Comparison of ENCODE assay signal across 1 cellular context in the genomic region with DNA sequence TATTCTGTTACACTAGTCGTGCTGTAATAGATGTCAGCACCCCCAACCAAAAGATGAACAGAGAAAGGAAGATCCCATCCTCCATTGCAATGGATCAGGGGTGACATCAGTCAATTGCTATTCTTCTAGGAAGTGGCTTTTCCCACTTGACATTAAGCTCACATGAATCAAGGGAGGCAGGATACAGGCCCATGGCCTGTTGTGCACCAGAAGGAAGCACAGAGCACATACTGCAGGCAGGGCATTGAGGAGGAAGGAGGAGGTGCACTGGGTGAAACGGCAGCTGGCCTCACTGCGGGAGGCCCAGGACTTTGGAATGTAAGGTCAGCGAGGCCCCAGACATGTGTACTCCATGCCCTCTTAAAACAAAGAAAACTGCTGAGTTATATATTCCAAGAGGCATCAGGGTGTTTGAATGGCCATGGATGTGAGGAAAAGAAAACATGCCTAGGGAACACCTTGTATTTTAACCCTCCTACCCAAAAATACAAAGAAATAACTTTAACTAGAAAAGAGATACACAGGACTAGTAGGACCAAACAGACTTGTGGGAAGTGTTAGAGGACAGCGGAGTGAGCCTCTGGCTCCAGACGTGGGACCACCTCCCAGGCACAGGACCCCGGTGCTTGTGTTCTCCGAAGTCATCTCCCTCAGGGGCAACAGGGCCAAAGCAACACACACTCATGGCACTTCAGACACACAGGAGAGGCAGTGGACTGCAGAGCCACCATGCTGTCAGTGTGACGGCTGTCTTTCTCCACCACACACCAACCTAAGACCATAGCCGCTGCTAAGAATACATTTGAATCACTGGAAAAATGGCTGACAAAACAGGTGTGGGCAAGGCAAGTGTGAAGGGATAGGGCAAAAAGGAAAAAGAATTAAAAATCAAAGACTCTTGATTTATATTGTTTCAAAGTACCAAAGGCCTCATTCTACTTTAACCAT.
TF ChIP-seq lines count a peak whose summit lies in the region.

No MANE protein-coding gene starts in this region.

TF ChIP-seq in HepG2, 621 proteins besides CTCF, POLR2A, EP300 and RAD21 (continued from another document and continues in another):
- TF ChIP-seq, protein P1, sequence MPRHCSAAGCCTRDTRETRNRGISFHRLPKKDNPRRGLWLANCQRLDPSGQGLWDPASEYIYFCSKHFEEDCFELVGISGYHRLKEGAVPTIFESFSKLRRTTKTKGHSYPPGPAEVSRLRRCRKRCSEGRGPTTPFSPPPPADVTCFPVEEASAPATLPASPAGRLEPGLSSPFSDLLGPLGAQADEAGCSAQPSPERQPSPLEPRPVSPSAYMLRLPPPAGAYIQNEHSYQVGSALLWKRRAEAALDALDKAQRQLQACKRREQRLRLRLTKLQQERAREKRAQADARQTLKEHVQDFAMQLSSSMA (CRISPR knock-in tag; IDR thresholded peaks at IDR 0.05), result no peak
- peak; percentile 13; the same call in 1 of the 2 replicates for TF ChIP-seq ZNF629 (CRISPR knock-in tag; conservative IDR thresholded peaks at IDR 0.05)
- TF ChIP-seq ZNF337 (CRISPR knock-in tag; IDR thresholded peaks at IDR 0.05; ENCODE audit: borderline replicate concordance, low read depth), result no peak
- TF ChIP-seq ATF7-NPFF (CRISPR knock-in tag; IDR thresholded peaks at IDR 0.05; ENCODE audit: low read depth), result no peak; the same call in 1 of the 2 replicates
- no peak for TF ChIP-seq MTF2 (CRISPR knock-in tag; IDR thresholded peaks at IDR 0.05; ENCODE audit: borderline replicate concordance)
- no peak for TF ChIP-seq ZKSCAN1 (IDR thresholded peaks at IDR 0.05; ENCODE audit: low read length)
- no peak for TF ChIP-seq PAX8 (CRISPR knock-in tag; IDR thresholded peaks at IDR 0.05; ENCODE audit: borderline replicate concordance)
- TF ChIP-seq, protein P2, sequence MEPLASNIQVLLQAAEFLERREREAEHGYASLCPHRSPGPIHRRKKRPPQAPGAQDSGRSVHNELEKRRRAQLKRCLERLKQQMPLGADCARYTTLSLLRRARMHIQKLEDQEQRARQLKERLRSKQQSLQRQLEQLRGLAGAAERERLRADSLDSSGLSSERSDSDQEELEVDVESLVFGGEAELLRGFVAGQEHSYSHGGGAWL (CRISPR knock-in tag; IDR thresholded peaks at IDR 0.05), result no peak
- no peak for TF ChIP-seq IKZF4 (CRISPR knock-in tag; IDR thresholded peaks at IDR 0.05; ENCODE audit: borderline replicate concordance, low read depth, not compliant biosample characterization)
- TF ChIP-seq, protein P3, sequence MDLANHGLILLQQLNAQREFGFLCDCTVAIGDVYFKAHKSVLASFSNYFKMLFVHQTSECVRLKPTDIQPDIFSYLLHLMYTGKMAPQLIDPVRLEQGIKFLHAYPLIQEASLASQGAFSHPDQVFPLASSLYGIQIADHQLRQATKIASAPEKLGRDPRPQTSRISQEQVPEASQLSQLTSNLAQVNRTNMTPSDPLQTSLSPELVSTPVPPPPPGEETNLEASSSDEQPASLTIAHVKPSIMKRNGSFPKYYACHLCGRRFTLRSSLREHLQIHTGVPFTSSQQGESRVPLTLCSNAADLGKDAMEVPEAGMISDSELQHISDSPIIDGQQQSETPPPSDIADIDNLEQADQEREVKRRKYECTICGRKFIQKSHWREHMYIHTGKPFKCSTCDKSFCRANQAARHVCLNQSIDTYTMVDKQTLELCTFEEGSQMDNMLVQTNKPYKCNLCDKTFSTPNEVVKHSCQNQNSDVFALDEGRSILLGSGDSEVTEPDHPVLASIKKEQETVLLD (CRISPR knock-in tag; IDR thresholded peaks at IDR 0.05; ENCODE audit: low read depth), result no peak
- no peak for TF ChIP-seq ZNF496 (CRISPR knock-in tag; IDR thresholded peaks at IDR 0.05; ENCODE audit: insufficient replicate concordance)
- TF ChIP-seq ZNF326 (CRISPR knock-in tag; IDR thresholded peaks at IDR 0.05; ENCODE audit: borderline replicate concordance), result no peak
- no peak for TF ChIP-seq ZFYVE20 (CRISPR knock-in tag; IDR thresholded peaks at IDR 0.05; ENCODE audit: borderline replicate concordance, low read depth)
- TF ChIP-seq ZNF841 (CRISPR knock-in tag; IDR thresholded peaks at IDR 0.05; ENCODE audit: borderline replicate concordance), result no peak
- TF ChIP-seq ZIK1 (CRISPR knock-in tag; IDR thresholded peaks at IDR 0.05; ENCODE audit: borderline replicate concordance, low read depth), result no peak
- TF ChIP-seq ZNF746 (CRISPR knock-in tag; IDR thresholded peaks at IDR 0.05), result no peak
- no peak for TF ChIP-seq TBP (CRISPR knock-in tag; IDR thresholded peaks at IDR 0.05)
- no peak for TF ChIP-seq ZFAT (CRISPR knock-in tag; conservative IDR thresholded peaks at IDR 0.05)
- TF ChIP-seq, protein P4, sequence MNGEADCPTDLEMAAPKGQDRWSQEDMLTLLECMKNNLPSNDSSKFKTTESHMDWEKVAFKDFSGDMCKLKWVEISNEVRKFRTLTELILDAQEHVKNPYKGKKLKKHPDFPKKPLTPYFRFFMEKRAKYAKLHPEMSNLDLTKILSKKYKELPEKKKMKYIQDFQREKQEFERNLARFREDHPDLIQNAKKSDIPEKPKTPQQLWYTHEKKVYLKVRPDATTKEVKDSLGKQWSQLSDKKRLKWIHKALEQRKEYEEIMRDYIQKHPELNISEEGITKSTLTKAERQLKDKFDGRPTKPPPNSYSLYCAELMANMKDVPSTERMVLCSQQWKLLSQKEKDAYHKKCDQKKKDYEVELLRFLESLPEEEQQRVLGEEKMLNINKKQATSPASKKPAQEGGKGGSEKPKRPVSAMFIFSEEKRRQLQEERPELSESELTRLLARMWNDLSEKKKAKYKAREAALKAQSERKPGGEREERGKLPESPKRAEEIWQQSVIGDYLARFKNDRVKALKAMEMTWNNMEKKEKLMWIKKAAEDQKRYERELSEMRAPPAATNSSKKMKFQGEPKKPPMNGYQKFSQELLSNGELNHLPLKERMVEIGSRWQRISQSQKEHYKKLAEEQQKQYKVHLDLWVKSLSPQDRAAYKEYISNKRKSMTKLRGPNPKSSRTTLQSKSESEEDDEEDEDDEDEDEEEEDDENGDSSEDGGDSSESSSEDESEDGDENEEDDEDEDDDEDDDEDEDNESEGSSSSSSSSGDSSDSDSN (CRISPR knock-in tag; IDR thresholded peaks at IDR 0.05), result no peak
- TF ChIP-seq, protein P5, sequence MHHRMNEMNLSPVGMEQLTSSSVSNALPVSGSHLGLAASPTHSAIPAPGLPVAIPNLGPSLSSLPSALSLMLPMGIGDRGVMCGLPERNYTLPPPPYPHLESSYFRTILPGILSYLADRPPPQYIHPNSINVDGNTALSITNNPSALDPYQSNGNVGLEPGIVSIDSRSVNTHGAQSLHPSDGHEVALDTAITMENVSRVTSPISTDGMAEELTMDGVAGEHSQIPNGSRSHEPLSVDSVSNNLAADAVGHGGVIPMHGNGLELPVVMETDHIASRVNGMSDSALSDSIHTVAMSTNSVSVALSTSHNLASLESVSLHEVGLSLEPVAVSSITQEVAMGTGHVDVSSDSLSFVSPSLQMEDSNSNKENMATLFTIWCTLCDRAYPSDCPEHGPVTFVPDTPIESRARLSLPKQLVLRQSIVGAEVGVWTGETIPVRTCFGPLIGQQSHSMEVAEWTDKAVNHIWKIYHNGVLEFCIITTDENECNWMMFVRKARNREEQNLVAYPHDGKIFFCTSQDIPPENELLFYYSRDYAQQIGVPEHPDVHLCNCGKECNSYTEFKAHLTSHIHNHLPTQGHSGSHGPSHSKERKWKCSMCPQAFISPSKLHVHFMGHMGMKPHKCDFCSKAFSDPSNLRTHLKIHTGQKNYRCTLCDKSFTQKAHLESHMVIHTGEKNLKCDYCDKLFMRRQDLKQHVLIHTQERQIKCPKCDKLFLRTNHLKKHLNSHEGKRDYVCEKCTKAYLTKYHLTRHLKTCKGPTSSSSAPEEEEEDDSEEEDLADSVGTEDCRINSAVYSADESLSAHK (CRISPR knock-in tag; IDR thresholded peaks at IDR 0.05; ENCODE audit: borderline replicate concordance), result no peak
- peak; percentile 93 for TF ChIP-seq RXRA (CRISPR knock-in tag; IDR thresholded peaks at IDR 0.05)
- peak; percentile 42; the same call in 1 of the 2 replicates for TF ChIP-seq ZNF564 (CRISPR knock-in tag; IDR thresholded peaks at IDR 0.05)
- peak; percentile 74 for TF ChIP-seq SOX13 (IDR thresholded peaks at IDR 0.05)
- peak in 1 of 2 experiments; percentile 87; a peak in 2 of 4 replicates for TF ChIP-seq SOX13 (CRISPR knock-in tag; conservative IDR thresholded peaks at IDR 0.05 in 1 of 2, IDR thresholded peaks at IDR 0.05 in 1 of 2)
- 0 out of 2 replicates have a peak, but pooled peaks have one; percentile 27 for TF ChIP-seq ZSCAN31 (CRISPR knock-in tag; IDR thresholded peaks at IDR 0.05; ENCODE audit: low read depth)
- peak; percentile 78 for TF ChIP-seq ETV5 (CRISPR knock-in tag; IDR thresholded peaks at IDR 0.05; ENCODE audit: borderline replicate concordance)
- no peak for TF ChIP-seq HHEX (CRISPR knock-in tag; IDR thresholded peaks at IDR 0.05)
- no peak for TF ChIP-seq FOXK2 (IDR thresholded peaks at IDR 0.05)
- TF ChIP-seq, protein P6, sequence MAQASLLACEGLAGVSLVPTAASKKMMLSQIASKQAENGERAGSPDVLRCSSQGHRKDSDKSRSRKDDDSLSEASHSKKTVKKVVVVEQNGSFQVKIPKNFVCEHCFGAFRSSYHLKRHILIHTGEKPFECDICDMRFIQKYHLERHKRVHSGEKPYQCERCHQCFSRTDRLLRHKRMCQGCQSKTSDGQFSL (CRISPR knock-in tag; IDR thresholded peaks at IDR 0.05), result no peak
- TF ChIP-seq, protein P7, sequence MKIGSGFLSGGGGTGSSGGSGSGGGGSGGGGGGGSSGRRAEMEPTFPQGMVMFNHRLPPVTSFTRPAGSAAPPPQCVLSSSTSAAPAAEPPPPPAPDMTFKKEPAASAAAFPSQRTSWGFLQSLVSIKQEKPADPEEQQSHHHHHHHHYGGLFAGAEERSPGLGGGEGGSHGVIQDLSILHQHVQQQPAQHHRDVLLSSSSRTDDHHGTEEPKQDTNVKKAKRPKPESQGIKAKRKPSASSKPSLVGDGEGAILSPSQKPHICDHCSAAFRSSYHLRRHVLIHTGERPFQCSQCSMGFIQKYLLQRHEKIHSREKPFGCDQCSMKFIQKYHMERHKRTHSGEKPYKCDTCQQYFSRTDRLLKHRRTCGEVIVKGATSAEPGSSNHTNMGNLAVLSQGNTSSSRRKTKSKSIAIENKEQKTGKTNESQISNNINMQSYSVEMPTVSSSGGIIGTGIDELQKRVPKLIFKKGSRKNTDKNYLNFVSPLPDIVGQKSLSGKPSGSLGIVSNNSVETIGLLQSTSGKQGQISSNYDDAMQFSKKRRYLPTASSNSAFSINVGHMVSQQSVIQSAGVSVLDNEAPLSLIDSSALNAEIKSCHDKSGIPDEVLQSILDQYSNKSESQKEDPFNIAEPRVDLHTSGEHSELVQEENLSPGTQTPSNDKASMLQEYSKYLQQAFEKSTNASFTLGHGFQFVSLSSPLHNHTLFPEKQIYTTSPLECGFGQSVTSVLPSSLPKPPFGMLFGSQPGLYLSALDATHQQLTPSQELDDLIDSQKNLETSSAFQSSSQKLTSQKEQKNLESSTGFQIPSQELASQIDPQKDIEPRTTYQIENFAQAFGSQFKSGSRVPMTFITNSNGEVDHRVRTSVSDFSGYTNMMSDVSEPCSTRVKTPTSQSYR (CRISPR knock-in tag; IDR thresholded peaks at IDR 0.05; ENCODE audit: borderline replicate concordance), result peak; percentile 55; the same call in 1 of the 2 replicates
- peak; percentile 94 for TF ChIP-seq NR2F6 (IDR thresholded peaks at IDR 0.05)
- peak; percentile 95 for TF ChIP-seq NR2F6 (CRISPR knock-in tag; IDR thresholded peaks at IDR 0.05)
- TF ChIP-seq CEBPB (IDR thresholded peaks at IDR 0.05; ENCODE audit: borderline replicate concordance, low read depth, low read length), result no peak
- TF ChIP-seq, protein P8, sequence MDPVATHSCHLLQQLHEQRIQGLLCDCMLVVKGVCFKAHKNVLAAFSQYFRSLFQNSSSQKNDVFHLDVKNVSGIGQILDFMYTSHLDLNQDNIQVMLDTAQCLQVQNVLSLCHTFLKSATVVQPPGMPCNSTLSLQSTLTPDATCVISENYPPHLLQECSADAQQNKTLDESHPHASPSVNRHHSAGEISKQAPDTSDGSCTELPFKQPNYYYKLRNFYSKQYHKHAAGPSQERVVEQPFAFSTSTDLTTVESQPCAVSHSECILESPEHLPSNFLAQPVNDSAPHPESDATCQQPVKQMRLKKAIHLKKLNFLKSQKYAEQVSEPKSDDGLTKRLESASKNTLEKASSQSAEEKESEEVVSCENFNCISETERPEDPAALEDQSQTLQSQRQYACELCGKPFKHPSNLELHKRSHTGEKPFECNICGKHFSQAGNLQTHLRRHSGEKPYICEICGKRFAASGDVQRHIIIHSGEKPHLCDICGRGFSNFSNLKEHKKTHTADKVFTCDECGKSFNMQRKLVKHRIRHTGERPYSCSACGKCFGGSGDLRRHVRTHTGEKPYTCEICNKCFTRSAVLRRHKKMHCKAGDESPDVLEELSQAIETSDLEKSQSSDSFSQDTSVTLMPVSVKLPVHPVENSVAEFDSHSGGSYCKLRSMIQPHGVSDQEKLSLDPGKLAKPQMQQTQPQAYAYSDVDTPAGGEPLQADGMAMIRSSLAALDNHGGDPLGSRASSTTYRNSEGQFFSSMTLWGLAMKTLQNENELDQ (CRISPR knock-in tag; IDR thresholded peaks at IDR 0.05; ENCODE audit: borderline replicate concordance), result no peak
- TF ChIP-seq, protein P9, sequence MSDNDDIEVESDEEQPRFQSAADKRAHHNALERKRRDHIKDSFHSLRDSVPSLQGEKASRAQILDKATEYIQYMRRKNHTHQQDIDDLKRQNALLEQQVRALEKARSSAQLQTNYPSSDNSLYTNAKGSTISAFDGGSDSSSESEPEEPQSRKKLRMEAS (IDR thresholded peaks at IDR 0.05), result peak; percentile 66
- peak; percentile 18; the same call in 1 of the 2 replicates for TF ChIP-seq BRD4 (CRISPR knock-in tag; IDR thresholded peaks at IDR 0.05)
- no peak for TF ChIP-seq CC2D1A (CRISPR knock-in tag; IDR thresholded peaks at IDR 0.05)
- no peak for TF ChIP-seq NFKB2 (CRISPR knock-in tag; IDR thresholded peaks at IDR 0.05; ENCODE audit: borderline replicate concordance)
- TF ChIP-seq TARDBP (CRISPR knock-in tag; IDR thresholded peaks at IDR 0.05), result peak; percentile 82
- no peak for TF ChIP-seq TSC22D2 (CRISPR knock-in tag; IDR thresholded peaks at IDR 0.05; ENCODE audit: borderline replicate concordance)
- TF ChIP-seq, protein P10, sequence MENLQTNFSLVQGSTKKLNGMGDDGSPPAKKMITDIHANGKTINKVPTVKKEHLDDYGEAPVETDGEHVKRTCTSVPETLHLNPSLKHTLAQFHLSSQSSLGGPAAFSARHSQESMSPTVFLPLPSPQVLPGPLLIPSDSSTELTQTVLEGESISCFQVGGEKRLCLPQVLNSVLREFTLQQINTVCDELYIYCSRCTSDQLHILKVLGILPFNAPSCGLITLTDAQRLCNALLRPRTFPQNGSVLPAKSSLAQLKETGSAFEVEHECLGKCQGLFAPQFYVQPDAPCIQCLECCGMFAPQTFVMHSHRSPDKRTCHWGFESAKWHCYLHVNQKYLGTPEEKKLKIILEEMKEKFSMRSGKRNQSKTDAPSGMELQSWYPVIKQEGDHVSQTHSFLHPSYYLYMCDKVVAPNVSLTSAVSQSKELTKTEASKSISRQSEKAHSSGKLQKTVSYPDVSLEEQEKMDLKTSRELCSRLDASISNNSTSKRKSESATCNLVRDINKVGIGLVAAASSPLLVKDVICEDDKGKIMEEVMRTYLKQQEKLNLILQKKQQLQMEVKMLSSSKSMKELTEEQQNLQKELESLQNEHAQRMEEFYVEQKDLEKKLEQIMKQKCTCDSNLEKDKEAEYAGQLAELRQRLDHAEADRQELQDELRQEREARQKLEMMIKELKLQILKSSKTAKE (CRISPR knock-in tag; IDR thresholded peaks at IDR 0.05; ENCODE audit: borderline replicate concordance), result no peak; the same call in 1 of the 2 replicates
